In the genomic region with DNA sequence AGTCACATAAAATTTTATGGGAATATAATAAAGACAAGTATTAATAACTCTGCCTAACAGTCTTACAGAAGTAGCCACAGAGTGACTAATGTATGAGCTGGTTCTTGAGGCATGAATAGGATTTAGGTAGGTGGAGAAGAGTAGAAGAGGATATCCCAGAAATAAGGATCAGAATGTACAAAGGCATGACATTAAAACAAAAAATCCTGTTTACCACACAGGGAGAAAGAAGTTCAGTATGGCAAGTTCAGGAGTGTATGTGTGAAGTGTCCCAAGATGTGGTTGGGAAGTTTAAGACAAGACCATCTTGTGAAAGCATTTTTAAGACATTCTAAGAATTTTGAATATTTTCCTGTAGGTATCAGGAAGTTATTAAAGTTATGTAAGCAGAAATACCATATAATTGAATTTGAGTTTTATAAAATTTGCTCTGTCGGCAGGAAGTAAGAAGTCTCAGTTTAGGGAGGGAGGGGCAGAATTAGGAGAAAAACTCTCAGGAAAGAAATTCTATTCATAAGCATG, we compare ENCODE assay signal across 15 cellular contexts.
DNase-seq lines count a peak whose midpoint lies in the region; ATAC-seq lines count a peak whose summit lies in the region.
"Had no signal": no experiment of that assay in that cellular context is flagged by ENCODE, and none has a peak within 500 bp of the region (broad histone marks: within the 10 kb centered on the region; RNA-seq: fewer than 3 reads in every experiment).

No MANE protein-coding gene starts in this region.

- H3K4me3 Mint-ChIP-seq in stimulated activated naive B cell treated with anti-CD40 and anti-IgM and Interleukin-4, amounts not matched to agents 10 μg/mL and 1 μg/mL and 100 μg/mL, for 72 hours: no peak overlapping the region
- H3K4me3 Mint-ChIP-seq: activated T-helper 1 cell treated with anti-CD3 and anti-CD28 coated beads, Interleukin-12 subunit alpha, Interleukin-12 subunit beta, Interleukin-2, Interleukin-4 antibody, amounts not matched to agents 30 ng/mL and 10 ng/mL and 1 ng/mL, durations not matched to agents 14 hours and 24 hours and 36 hours; CD8-positive, alpha-beta memory T cell had no signal

- DNase-seq in GM03348 (ENCODE audit: low spot score) (peak; percentile 67), SK-N-MC (ENCODE audit: low read depth, low spot score) (peak; percentile 78), fibroblast of gingiva (ENCODE audit: low read depth) (peak; percentile 71), renal cortical epithelial cell (ENCODE audit: low read depth) (peak; percentile 72), islet precursor cell (no peak)
- no peak for DNase-seq in stimulated activated naive B cell treated with anti-CD40 and anti-IgM and Interleukin-4, amounts not matched to agents 10 μg/mL and 1 μg/mL and 100 μg/mL, for 72 hours
- DNase-seq: CD8-positive, alpha-beta memory T cell; left ventricle myocardium inferior; NCI-H1092; pancreas had no signal

- peak overlapping the region; percentile 90 for H3K27ac ChIP-seq in SK-N-MC
- H3K27ac ChIP-seq: HL-60, left ventricle myocardium inferior, pancreas had no signal

- no peaks in the 10 kb centered on the region for H3K36me3 Mint-ChIP-seq in stimulated activated naive B cell treated with anti-CD40 and anti-IgM and Interleukin-4, amounts not matched to agents 10 μg/mL and 1 μg/mL and 100 μg/mL, for 72 hours
- H3K36me3 Mint-ChIP-seq: CD8-positive, alpha-beta memory T cell had no signal

- H3K9me3 Mint-ChIP-seq in stimulated activated naive B cell treated with anti-CD40 and anti-IgM and Interleukin-4, amounts not matched to agents 10 μg/mL and 1 μg/mL and 100 μg/mL, for 72 hours: no peaks in the 10 kb centered on the region
- H3K9me3 Mint-ChIP-seq: activated T-helper 1 cell treated with anti-CD3 and anti-CD28 coated beads, Interleukin-12 subunit alpha, Interleukin-12 subunit beta, Interleukin-2, Interleukin-4 antibody, amounts not matched to agents 30 ng/mL and 10 ng/mL and 1 ng/mL, durations not matched to agents 14 hours and 24 hours and 36 hours; CD8-positive, alpha-beta memory T cell had no signal

- H3K27ac Mint-ChIP-seq in stimulated activated naive B cell treated with anti-CD40 and anti-IgM and Interleukin-4, amounts not matched to agents 10 μg/mL and 1 μg/mL and 100 μg/mL, for 72 hours: no peak overlapping the region
- H3K27ac Mint-ChIP-seq: activated T-helper 1 cell treated with anti-CD3 and anti-CD28 coated beads, Interleukin-12 subunit alpha, Interleukin-12 subunit beta, Interleukin-2, Interleukin-4 antibody, amounts not matched to agents 30 ng/mL and 10 ng/mL and 1 ng/mL, durations not matched to agents 14 hours and 24 hours and 36 hours; CD8-positive, alpha-beta memory T cell had no signal

- no peaks in the 10 kb centered on the region for H3K4me1 Mint-ChIP-seq in stimulated activated naive B cell treated with anti-CD40 and anti-IgM and Interleukin-4, amounts not matched to agents 10 μg/mL and 1 μg/mL and 100 μg/mL, for 72 hours
- H3K4me1 Mint-ChIP-seq: CD8-positive, alpha-beta memory T cell had no signal

- peaks cover 8% of the 10 kb centered on the region; the same call in 1 of the 2 replicates for H3K9me3 ChIP-seq in SK-N-MC (ENCODE audit: low read depth, low read length)
- H3K9me3 ChIP-seq: pancreas had no signal

- H3K36me3 ChIP-seq in SK-N-MC (ENCODE audit: insufficient read depth, low read length): peaks cover 10% of the 10 kb centered on the region; the same call in 1 of the 2 replicates
- H3K36me3 ChIP-seq: left ventricle myocardium inferior, pancreas had no signal

- no peaks in the 10 kb centered on the region for H3K27me3 Mint-ChIP-seq in stimulated activated naive B cell treated with anti-CD40 and anti-IgM and Interleukin-4, amounts not matched to agents 10 μg/mL and 1 μg/mL and 100 μg/mL, for 72 hours

- no peak for ATAC-seq in stimulated activated naive B cell treated with anti-CD40 and anti-IgM and Interleukin-4, amounts not matched to agents 10 μg/mL and 1 μg/mL and 100 μg/mL, for 72 hours (replicated peaks)
- ATAC-seq in HG02938 (IDR thresholded peaks at IDR 0.05; ENCODE audit: unreplicated experiment) (no peak), HG02759 (IDR thresholded peaks at IDR 0.05; ENCODE audit: unreplicated experiment) (no peak)
- ATAC-seq: activated CD4-positive, CD25-positive, alpha-beta regulatory T cell treated with anti-CD3 and anti-CD28 coated beads, Interleukin-2, amount 50 U/mL, for 24 hours had no signal

- H3K9ac ChIP-seq in SK-N-MC (ENCODE audit: insufficient read length): no peak overlapping the region

- peak overlapping the region; percentile 49 for H3K4me3 ChIP-seq in SK-N-MC
- H3K4me3 ChIP-seq: left ventricle myocardium inferior, pancreas had no signal

Comparison
In these comparisons a context has a peak if more than half of its experiments do, and no peak if none do; other contexts are left out.
1. DNase-seq: peak in GM03348 (single experiment), SK-N-MC (single experiment), fibroblast of gingiva (single experiment) and renal cortical epithelial cell (single experiment); none in stimulated activated naive B cell treated with anti-CD40 and anti-IgM and Interleukin-4, amounts not matched to agents 10 μg/mL and 1 μg/mL and 100 μg/mL, for 72 hours (single experiment) and islet precursor cell (single experiment).